ENCODE assay signal across 9 cellular contexts in genomic region chr1:154176341-154176740, GRCh38. TPM values are rescaled to one million over a fixed set of nuclear protein-coding genes. Genes with fewer than 3 reads are reported as not detected.
DNase-seq lines count a peak whose midpoint lies in the region; ATAC-seq and TF ChIP-seq lines count a peak whose summit lies in the region.
"Had no signal": no experiment of that assay in that cellular context is flagged by ENCODE, and none has a peak within 500 bp of the region (broad histone marks: within the 10 kb centered on the region; RNA-seq: fewer than 3 reads in every experiment).

No MANE protein-coding gene starts in this region.

- H3K27me3 Mint-ChIP-seq in chondrocyte (ENCODE audit: low read depth) (no peaks in the 10 kb centered on the region), mesothelial cell of epicardium (ENCODE audit: low read depth) (no peaks in the 10 kb centered on the region)
- H3K27me3 Mint-ChIP-seq in stimulated activated memory B cell treated with anti-CD40 and anti-IgM and Interleukin-4, amounts not matched to agents 10 μg/mL and 1 μg/mL and 100 μg/mL, for 72 hours: no peaks in the 10 kb centered on the region

- H3K9me3 Mint-ChIP-seq in chondrocyte (ENCODE audit: low read depth) (no peaks in the 10 kb centered on the region), mesothelial cell of epicardium (no peaks in the 10 kb centered on the region)
- H3K9me3 Mint-ChIP-seq in stimulated activated memory B cell treated with anti-CD40 and anti-IgM and Interleukin-4, amounts not matched to agents 10 μg/mL and 1 μg/mL and 100 μg/mL, for 72 hours: no peaks in the 10 kb centered on the region

- H3K4me1 Mint-ChIP-seq in chondrocyte (ENCODE audit: low read depth): peaks cover 63% of the 10 kb centered on the region
- peaks cover 45% of the 10 kb centered on the region for H3K4me1 Mint-ChIP-seq in mesothelial cell of epicardium
- H3K4me1 Mint-ChIP-seq in stimulated activated memory B cell treated with anti-CD40 and anti-IgM and Interleukin-4, amounts not matched to agents 10 μg/mL and 1 μg/mL and 100 μg/mL, for 72 hours: peaks cover 77% of the 10 kb centered on the region

- in situ Hi-C loops in KBM-7 (cut with MboI; ENCODE audit: low pct_unique_long_range_greater_than_20kb, low sequenced_read_pairs): no loop called here

- H3K4me3 Mint-ChIP-seq in chondrocyte (ENCODE audit: unreplicated experiment): no peak overlapping the region
- H3K4me3 Mint-ChIP-seq in mesothelial cell of epicardium: no peak overlapping the region
- H3K4me3 Mint-ChIP-seq in stimulated activated memory B cell treated with anti-CD40 and anti-IgM and Interleukin-4, amounts not matched to agents 10 μg/mL and 1 μg/mL and 100 μg/mL, for 72 hours: no peak overlapping the region

- TF ChIP-seq CTCF in chondrocyte (IDR thresholded peaks at IDR 0.05) (no peak), mesothelial cell of epicardium (IDR thresholded peaks at IDR 0.05; ENCODE audit: unreplicated experiment) (no peak)

- DNase-seq in AG08396 (ENCODE audit: low spot score) (peak; percentile 68), KBM-7 (peak; percentile 53), chondrocyte (ENCODE audit: low spot score) (no peak), mesothelial cell of epicardium (ENCODE audit: low spot score in 2 of 2, unreplicated experiment in 2 of 2) (no peak)
- no peak for DNase-seq in stimulated activated CD4-positive, alpha-beta T cell treated with anti-CD3 and anti-CD28 coated beads, Interleukin-15, amount 100 ng/mL, for 24 hours

- peaks cover 19% of the 10 kb centered on the region for H3K36me3 Mint-ChIP-seq in chondrocyte (ENCODE audit: low read depth)
- peaks cover 18% of the 10 kb centered on the region for H3K36me3 Mint-ChIP-seq in mesothelial cell of epicardium
- peaks cover 67% of the 10 kb centered on the region for H3K36me3 Mint-ChIP-seq in stimulated activated memory B cell treated with anti-CD40 and anti-IgM and Interleukin-4, amounts not matched to agents 10 μg/mL and 1 μg/mL and 100 μg/mL, for 72 hours

- ATAC-seq in GM21526 (IDR thresholded peaks at IDR 0.05; ENCODE audit: low FRiP score, unreplicated experiment): no peak
- no peak for ATAC-seq in stimulated activated memory B cell treated with anti-CD40 and anti-IgM and Interleukin-4, amounts not matched to agents 10 μg/mL and 1 μg/mL and 100 μg/mL, for 72 hours
- ATAC-seq in HG03135 (IDR thresholded peaks at IDR 0.05; ENCODE audit: unreplicated experiment): no peak
- ATAC-seq: Panc1 had no signal

- H3K27ac Mint-ChIP-seq in chondrocyte (ENCODE audit: unreplicated experiment): peak overlapping the region; percentile 78
- H3K27ac Mint-ChIP-seq in mesothelial cell of epicardium: peak overlapping the region; percentile 53
- no peak overlapping the region for H3K27ac Mint-ChIP-seq in stimulated activated memory B cell treated with anti-CD40 and anti-IgM and Interleukin-4, amounts not matched to agents 10 μg/mL and 1 μg/mL and 100 μg/mL, for 72 hours

RNA-seq across cellular contexts. Expression of gene TPM3, which starts 15.6 kb away (rescaled TPM):
- total RNA-seq in chondrocyte (248 to 259 TPM (median 256 TPM) in 3 replicates), mesothelial cell of epicardium (194 to 208 TPM (median 197 TPM) in 3 replicates)

RNA-seq across cellular contexts. Expression of gene NUP210L, which starts 21.5 kb away (rescaled TPM):
- total RNA-seq in chondrocyte (0.19 TPM in 1 of 3 replicates, not detected in the others), mesothelial cell of epicardium (0.04 to 0.07 TPM (median 0.07 TPM) in 3 replicates)

RNA-seq across cellular contexts. Expression of gene CFAP141, which starts 29.8 kb away (rescaled TPM):
- not detected in 3 replicates for total RNA-seq in chondrocyte
- not detected in 3 replicates for total RNA-seq in mesothelial cell of epicardium

RNA-seq across cellular contexts. Expression of gene UBAP2L, which starts 44.4 kb away (rescaled TPM):
- total RNA-seq in chondrocyte: 182 to 202 TPM (median 186 TPM) in 3 replicates
- 265 to 283 TPM (median 271 TPM) in 3 replicates for total RNA-seq in mesothelial cell of epicardium

Comparison
In these comparisons a context has a peak if more than half of its experiments do, and no peak if none do; other contexts are left out.
1. DNase-seq: peak in AG08396 (single experiment) and KBM-7 (single experiment); none in chondrocyte (single experiment), mesothelial cell of epicardium (0 of 2) and stimulated activated CD4-positive, alpha-beta T cell treated with anti-CD3 and anti-CD28 coated beads, Interleukin-15, amount 100 ng/mL, for 24 hours (single experiment).